ENCODE assay signal across 8 cellular contexts in the genomic region with DNA sequence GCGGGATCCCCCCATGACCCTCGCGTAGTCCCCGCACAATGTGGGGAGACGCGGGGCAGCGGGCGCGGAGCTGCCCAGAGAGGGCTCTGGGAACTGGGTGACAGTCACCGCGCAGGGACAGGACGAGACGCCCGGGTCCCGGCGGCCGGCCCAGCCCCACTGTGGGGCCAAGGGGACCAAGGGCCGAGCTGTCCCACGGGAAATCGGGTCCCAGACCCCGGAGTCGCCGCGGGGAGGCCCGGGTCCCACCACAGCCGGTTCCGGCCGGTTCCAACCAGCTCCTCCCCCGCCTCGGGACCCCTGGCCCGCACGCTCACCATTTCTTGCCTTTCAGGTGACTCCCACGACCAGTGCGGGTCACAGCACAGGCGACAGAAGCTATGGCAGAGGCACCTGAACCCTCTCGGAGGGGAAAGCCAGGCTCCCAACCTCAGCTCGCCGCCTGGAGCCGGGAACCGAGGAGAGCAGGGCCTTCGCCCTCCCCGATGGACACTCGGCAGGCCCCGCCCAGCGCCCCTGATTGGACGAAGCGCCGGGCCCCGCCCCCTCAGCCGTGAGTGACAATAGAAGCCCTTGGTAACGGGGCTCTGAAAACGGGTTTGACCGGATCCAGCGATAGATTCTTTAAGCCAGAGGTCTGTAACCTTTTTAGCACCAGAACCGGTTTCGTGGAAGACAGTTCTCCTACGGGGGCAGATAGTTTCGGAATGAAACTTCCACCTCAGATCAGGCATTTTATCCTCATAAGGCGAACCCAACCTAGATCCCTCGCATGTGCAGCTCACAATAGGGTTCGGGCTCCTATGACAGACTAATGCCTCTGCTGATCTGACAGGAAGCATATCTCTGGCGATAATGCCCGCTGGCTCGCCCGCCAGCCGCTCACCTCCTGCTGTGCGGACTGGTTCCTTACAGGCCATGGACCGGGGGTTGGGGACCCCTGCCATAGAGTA. TPM values are rescaled to one million over a fixed set of nuclear protein-coding genes. Genes with fewer than 3 reads are reported as not detected.
DNase-seq lines count a peak whose midpoint lies in the region; ATAC-seq, FAIRE-seq and TF ChIP-seq lines count a peak whose summit lies in the region.

TSS of gene ZNF433 (minus strand) at position 460 of the 953 bp plus-strand sequence. CDS start at position 320, 140 bp downstream.

- H3K4me3 ChIP-seq in kidney (ENCODE audit: low read length in 2 of 2), result peak within 1 kb of the TSS; percentile 76 to 85

- H3K9me3 ChIP-seq in kidney (ENCODE audit: control insufficient read depth in 1 of 2, low read length in 2 of 2), result no peaks in the 10 kb centered on the region

- peak within 1 kb of the TSS; percentile 20 to 92 for H3K9ac ChIP-seq in kidney (ENCODE audit: low read length in 2 of 2)

- peak; percentile 42 for DNase-seq in GF-D8 (lab: John Stamatoyannopoulos, UW)
- DNase-seq in NCI-H2196 treated with DMSO at 0.1 percent for 48 hours (lab: John Stamatoyannopoulos, UW; ENCODE audit: unreplicated experiment), result peak; percentile 90
- peak; percentile 48 to 62 for DNase-seq in activated CD4-positive, alpha-beta T cell treated with anti-CD3 and anti-CD28 coated beads for 4 hours
- DNase-seq in kidney, result peak; percentile 98
- DNase-seq in stimulated activated CD4-positive, alpha-beta T cell treated with anti-CD3 and anti-CD28 coated beads, Interleukin-12 subunit alpha, Interleukin-12 subunit beta, amount 100 ng/mL, for 24 hours (ENCODE audit: low read depth in 2 of 2), result peak; percentile 59 to 80
- no peak for DNase-seq in NCI-H226

- H3K36me3 ChIP-seq in kidney (ENCODE audit: control insufficient read depth in 1 of 2, insufficient read depth in 2 of 2, low read length in 2 of 2), result no peaks in the 10 kb centered on the region

- peak; percentile 69 for FAIRE-seq in kidney (lab: Jason Lieb, UNC)

- peak within 1 kb of the TSS; percentile 79 for H3K27ac ChIP-seq in cingulate gyrus (ENCODE audit: low read depth, low read length)
- H3K27ac ChIP-seq in kidney (ENCODE audit: low read depth in 2 of 2, low read length in 2 of 2), result peak within 1 kb of the TSS; percentile 91 to 98

- peak; percentile 84 for ATAC-seq in HG02610 (IDR thresholded peaks at IDR 0.05; ENCODE audit: unreplicated experiment)

- peaks cover 0 to 2% of the 10 kb centered on the region in 2 donors for H3K4me1 ChIP-seq in kidney (ENCODE audit: control insufficient read depth in 1 of 2, insufficient read depth in 1 of 2, low read depth in 1 of 2, low read length in 2 of 2)

- intact Hi-C loops in kidney (cut with DNase I), result no loop called here

- no peak for TF ChIP-seq CTCF in kidney (IDR thresholded peaks at IDR 0.05; ENCODE audit: borderline replicate concordance, extremely low read depth, insufficient read depth)

RNA-seq across cellular contexts. Expression of gene ZNF433, which starts in this region (rescaled TPM):
- 13.6 TPM for total RNA-seq in kidney
- polyA plus RNA-seq in kidney (ENCODE audit: insufficient read depth, low read depth, low replicate concordance), result 10.5 TPM
